8 cellular contexts compared by ENCODE assay signal in genomic region chr22:28678778-28679610, GRCh38. TPM values are rescaled to one million over a fixed set of nuclear protein-coding genes. Genes with fewer than 3 reads are reported as not detected.
A peak's percentile ranks its signal among the peaks of the same experiment; 100 is the strongest.
DNase-seq lines count a peak whose midpoint lies in the region; ATAC-seq and TF ChIP-seq lines count a peak whose summit lies in the region.
"Not testable (repeated sequence)": the region's sequence is repeated elsewhere in the genome, so short reads cannot be mapped to it uniquely, and the experiment has no call there.

No MANE protein-coding gene starts in this region.

- not testable (repeated sequence) for H3F3A ChIP-seq in SU-DHL-6 (ENCODE audit: insufficient read depth)

- H3K9ac ChIP-seq in SU-DHL-6 (ENCODE audit: low read length): not testable (repeated sequence)

- not testable (repeated sequence) for H4K20me1 ChIP-seq in SU-DHL-6 (ENCODE audit: low read depth, low read length); osteoblast (ENCODE audit: insufficient read depth, low read length)

- peaks cover 61% of the 10 kb centered on the region for H3K27me3 Mint-ChIP-seq in CD8-positive, alpha-beta T cell (ENCODE audit: low read depth)
- peaks cover 86% of the 10 kb centered on the region for H3K27me3 Mint-ChIP-seq in activated naive CD8-positive, alpha-beta T cell treated with anti-CD3 and anti-CD28 coated beads, Interleukin-2, amount 10 ng/mL, durations not matched to agents 7 days and 5 days

- not testable (repeated sequence) for TF ChIP-seq EP300 in esophagus muscularis mucosa (IDR thresholded peaks at IDR 0.05); suprapubic skin (IDR thresholded peaks at IDR 0.05)

- H3K4me1 Mint-ChIP-seq in CD8-positive, alpha-beta T cell (ENCODE audit: low read depth): peaks cover 17% of the 10 kb centered on the region
- peaks cover 13% of the 10 kb centered on the region for H3K4me1 Mint-ChIP-seq in activated naive CD8-positive, alpha-beta T cell treated with anti-CD3 and anti-CD28 coated beads, Interleukin-2, amount 10 ng/mL, durations not matched to agents 7 days and 5 days

- CTCF ChIA-PET in CD8-positive, alpha-beta T cell (lab: Charles Lee): not testable (repeated sequence)

- peak in 1 of 7 experiments; percentile 9 for DNase-seq in CD8-positive, alpha-beta T cell
- not testable (repeated sequence) for DNase-seq in Jurkat, Clone E6-1 (ENCODE audit: low read depth, low spot score); esophagus muscularis mucosa (ENCODE audit: extremely low spot score)
- DNase-seq in activated naive CD8-positive, alpha-beta T cell treated with anti-CD3 and anti-CD28 coated beads, Interleukin-2, amount 10 ng/mL, durations not matched to agents 7 days and 5 days: peak; percentile 35
- DNase-seq in kidney tubule cell (ENCODE audit: low spot score) (peak; percentile 26), osteoblast (ENCODE audit: insufficient read length, low spot score, missing footprints) (peak; percentile 68), suprapubic skin (ENCODE audit: low spot score in 2 of 2) (peak in 1 of 2 donors; percentile 70)

- not testable (repeated sequence) for H3K36me3 ChIP-seq in CD8-positive, alpha-beta T cell (ENCODE audit: insufficient read depth, low read length); SU-DHL-6 (ENCODE audit: low read length); esophagus muscularis mucosa; osteoblast (ENCODE audit: insufficient read depth, low read length); suprapubic skin

- H3K9me2 ChIP-seq in SU-DHL-6 (replicated peaks; ENCODE audit: insufficient read depth, low read length): not testable (repeated sequence)

- not testable (repeated sequence) for H3K27ac Mint-ChIP-seq in CD8-positive, alpha-beta T cell; activated naive CD8-positive, alpha-beta T cell treated with anti-CD3 and anti-CD28 coated beads, Interleukin-2, amount 10 ng/mL, durations not matched to agents 7 days and 5 days

- TF ChIP-seq CTCF in CD8-positive, alpha-beta T cell (IDR thresholded peaks at IDR 0.05); SU-DHL-6 (IDR thresholded peaks at IDR 0.05; ENCODE audit: insufficient read depth, low read length, poor library complexity, severe bottlenecking); esophagus muscularis mucosa (IDR thresholded peaks at IDR 0.05); osteoblast (IDR thresholded peaks at IDR 0.05; ENCODE audit: extremely low read depth, low read depth, low read length); suprapubic skin (IDR thresholded peaks at IDR 0.05): not testable (repeated sequence)

- not testable (repeated sequence) for H3K9me3 ChIP-seq in CD8-positive, alpha-beta T cell (ENCODE audit: low read length); SU-DHL-6 (ENCODE audit: insufficient read depth, low read length); esophagus muscularis mucosa; osteoblast (ENCODE audit: low read depth, low read length); suprapubic skin

- intact Hi-C loops in CD8-positive, alpha-beta T cell (cut with DNase I, micrococcal nuclease): loop anchor here (5.0 to 10.0 kb wide), 4 partner anchors 116 to 276 kb away; partner anchors contain the start of gene ZNRF3 (in 1 of the 2)
- intact Hi-C loops in esophagus muscularis mucosa (cut with DNase I): not testable (repeated sequence)

- peaks cover 18% of the 10 kb centered on the region for H3K4me1 ChIP-seq in CD8-positive, alpha-beta T cell (ENCODE audit: insufficient read depth, low read length)
- H3K4me1 ChIP-seq in esophagus muscularis mucosa: peaks cover 7 to 19% (median 18%) of the 10 kb centered on the region in 4 donors
- H3K4me1 ChIP-seq in osteoblast (ENCODE audit: insufficient read depth, low read length): not testable (repeated sequence)
- H3K4me1 ChIP-seq in suprapubic skin: peaks cover 11% of the 10 kb centered on the region

- TF ChIP-seq POLR2A in esophagus muscularis mucosa (IDR thresholded peaks at IDR 0.05; ENCODE audit: low read depth); suprapubic skin (IDR thresholded peaks at IDR 0.05): not testable (repeated sequence)

- not testable (repeated sequence) for H3K4me3 ChIP-seq in CD8-positive, alpha-beta T cell (ENCODE audit: low read depth, low read length); SU-DHL-6 (ENCODE audit: insufficient read depth, low read length, poor library complexity, severe bottlenecking)
- H3K4me3 ChIP-seq in Jurkat, Clone E6-1 (ENCODE audit: low read length): peak overlapping the region; percentile 30
- H3K4me3 ChIP-seq in esophagus muscularis mucosa (peak overlapping the region; percentile 67 to 95 (median 86)), osteoblast (ENCODE audit: insufficient read depth, low read length) (peak overlapping the region; percentile 85), suprapubic skin (peak overlapping the region; percentile 87)

- not testable (repeated sequence) for H3K79me2 ChIP-seq in SU-DHL-6 (ENCODE audit: insufficient read depth, low read length)
- H3K79me2 ChIP-seq in osteoblast (ENCODE audit: insufficient read depth, low read length): peaks cover 11% of the 10 kb centered on the region

- 3% methylated on average over 40 of the region's 58 CpGs for WGBS in esophagus muscularis mucosa
- WGBS in suprapubic skin: 24% methylated on average over 21 of the region's 58 CpGs

- H3K36me3 Mint-ChIP-seq in CD8-positive, alpha-beta T cell; activated naive CD8-positive, alpha-beta T cell treated with anti-CD3 and anti-CD28 coated beads, Interleukin-2, amount 10 ng/mL, durations not matched to agents 7 days and 5 days: not testable (repeated sequence)

- H3K27me3 ChIP-seq in CD8-positive, alpha-beta T cell (ENCODE audit: insufficient read depth, low read length): peaks cover 21% of the 10 kb centered on the region
- not testable (repeated sequence) for H3K27me3 ChIP-seq in SU-DHL-6 (ENCODE audit: low read length); esophagus muscularis mucosa; osteoblast (ENCODE audit: insufficient read depth, low read length); suprapubic skin

- POLR2A ChIA-PET in CD8-positive, alpha-beta T cell (lab: Charles Lee); activated naive CD8-positive, alpha-beta T cell treated with anti-CD3 and anti-CD28 coated beads, Interleukin-2, amount 10 ng/mL, durations not matched to agents 7 days and 5 days (lab: Charles Lee): not testable (repeated sequence)

- H3K9me3 Mint-ChIP-seq in CD8-positive, alpha-beta T cell; activated naive CD8-positive, alpha-beta T cell treated with anti-CD3 and anti-CD28 coated beads, Interleukin-2, amount 10 ng/mL, durations not matched to agents 7 days and 5 days: not testable (repeated sequence)

- not testable (repeated sequence) for H3K27ac ChIP-seq in CD8-positive, alpha-beta T cell (ENCODE audit: low read depth, low read length); SU-DHL-6 (ENCODE audit: low read depth, low read length)
- H3K27ac ChIP-seq in esophagus muscularis mucosa (replicated peaks in 1 of 4) (peak overlapping the region; percentile 62 to 85 (median 80)), osteoblast (ENCODE audit: low read depth, low read length) (peak overlapping the region; percentile 37), suprapubic skin (peak overlapping the region; percentile 82)

- H3K4me2 ChIP-seq in SU-DHL-6 (ENCODE audit: low read depth, low read length, poor library complexity, severe bottlenecking): peak overlapping the region; percentile 29
- peak overlapping the region; percentile 78 for H3K4me2 ChIP-seq in osteoblast (ENCODE audit: insufficient read depth, low read length)

- not testable (repeated sequence) for ATAC-seq in CD8-positive, alpha-beta T cell; activated naive CD8-positive, alpha-beta T cell treated with anti-CD3 and anti-CD28 coated beads, Interleukin-2, amount 10 ng/mL, durations not matched to agents 7 days and 5 days (ENCODE audit: low read depth)

- not testable (repeated sequence) for H2AFZ ChIP-seq in SU-DHL-6 (ENCODE audit: low read depth, low read length, severe bottlenecking)
- peak overlapping the region; percentile 83 for H2AFZ ChIP-seq in osteoblast (ENCODE audit: low read length)

- peak overlapping the region; percentile 68 for H3K4me3 Mint-ChIP-seq in CD8-positive, alpha-beta T cell
- peak overlapping the region; percentile 56 for H3K4me3 Mint-ChIP-seq in activated naive CD8-positive, alpha-beta T cell treated with anti-CD3 and anti-CD28 coated beads, Interleukin-2, amount 10 ng/mL, durations not matched to agents 7 days and 5 days

RNA-seq across cellular contexts. Expression of gene TTC28, which starts 0.6 kb away (rescaled TPM):
- total RNA-seq in CD8-positive, alpha-beta T cell: 1 to 10 TPM; 3.0 to 3.4 TPM
- 5.5 TPM for polyA plus RNA-seq in Jurkat, Clone E6-1 (2012; ENCODE audit: insufficient read depth, insufficient read length)
- under 1 TPM; 0.71 to 0.97 TPM for total RNA-seq in activated naive CD8-positive, alpha-beta T cell treated with anti-CD3 and anti-CD28 coated beads, Interleukin-2, amount 10 ng/mL, durations not matched to agents 7 days and 5 days
- total RNA-seq in esophagus muscularis mucosa (10 to 100 TPM; 35.6 to 42.6 (median 36.9) TPM), osteoblast (40.4 and 48.1 TPM in 2 replicates), suprapubic skin (10 to 100 TPM in 2 of 4 donors, 1 to 10 TPM in 2; 8.1 to 23.1 (median 11.7) TPM)
